ENCODE assay signal across 9 cellular contexts in genomic region chr1:32703479-32704291, GRCh38. TPM values are rescaled to one million over a fixed set of nuclear protein-coding genes. Genes with fewer than 3 reads are reported as not detected.
A peak's percentile ranks its signal among the peaks of the same experiment; 100 is the strongest.
DNase-seq lines count a peak whose midpoint lies in the region; ATAC-seq and TF ChIP-seq lines count a peak whose summit lies in the region.
"Had no signal": no experiment of that assay in that cellular context is flagged by ENCODE, and none has a peak within 500 bp of the region (broad histone marks: within the 10 kb centered on the region; RNA-seq: fewer than 3 reads in every experiment).

No MANE protein-coding gene starts in this region.

- ATAC-seq in body of pancreas (peak; percentile 46), HG02798 (IDR thresholded peaks at IDR 0.05; ENCODE audit: poor library complexity, unreplicated experiment) (no peak)
- no peak for ATAC-seq in activated CD8-positive, alpha-beta T cell treated with anti-CD3 and anti-CD28 coated beads for 36 hours

- no peaks in the 10 kb centered on the region for H3K36me3 ChIP-seq in body of pancreas (replicated peaks in 1 of 2; ENCODE audit: insufficient read depth in 1 of 2, low read depth in 2 of 2)

- peaks cover 5% of the 10 kb centered on the region for H3K4me1 Mint-ChIP-seq in activated CD8-positive, alpha-beta T cell treated with anti-CD3 and anti-CD28 coated beads for 36 hours (ENCODE audit: low read depth)

- POLR2A ChIA-PET in activated CD8-positive, alpha-beta T cell treated with anti-CD3 and anti-CD28 coated beads for 36 hours (lab: Charles Lee) = interaction anchor here (0.9 to 1.6 kb wide), 2 partner anchors 9 to 69 kb away, joined by 3 to 4 read pairs; no protein-coding TSS in a partner anchor

- H3K36me3 Mint-ChIP-seq in activated CD8-positive, alpha-beta T cell treated with anti-CD3 and anti-CD28 coated beads for 36 hours (ENCODE audit: low read depth) = no peaks in the 10 kb centered on the region

- peaks cover 30% of the 10 kb centered on the region for H3K27me3 Mint-ChIP-seq in activated CD8-positive, alpha-beta T cell treated with anti-CD3 and anti-CD28 coated beads for 36 hours

- no peaks in the 10 kb centered on the region for H3K9me3 Mint-ChIP-seq in activated CD8-positive, alpha-beta T cell treated with anti-CD3 and anti-CD28 coated beads for 36 hours

- peaks cover 21% of the 10 kb centered on the region for H3K4me1 ChIP-seq in body of pancreas

- H3K27ac ChIP-seq in body of pancreas = peak overlapping the region in 1 of 4 donors; percentile 37
- H3K27ac ChIP-seq: 22Rv1 had no signal

- CTCF ChIA-PET in activated CD8-positive, alpha-beta T cell treated with anti-CD3 and anti-CD28 coated beads for 36 hours (lab: Charles Lee) = interaction anchor here (1.3 to 3.0 kb wide), 2 partner anchors 8 to 169 kb away, joined by 3 to 12 read pairs; no protein-coding TSS in a partner anchor

- H3K9me3 ChIP-seq in body of pancreas = no peaks in the 10 kb centered on the region

- peak; percentile 44 for DNase-seq in DMS 273 (lab: John Stamatoyannopoulos, UW; ENCODE audit: unreplicated experiment)
- DNase-seq in DMS 273 treated with DMSO at 0.1 percent for 48 hours (lab: John Stamatoyannopoulos, UW) = no peak
- peak in 2 of 4 donors; percentile 24 to 48 for DNase-seq in body of pancreas
- DNase-seq in islet precursor cell = peak; percentile 89
- DNase-seq in stromal cell of bone marrow (ENCODE audit: low read depth) = peak; percentile 93
- DNase-seq in GM19240 (ENCODE audit: insufficient read length, low spot score) = no peak
- DNase-seq in activated CD8-positive, alpha-beta T cell treated with anti-CD3 and anti-CD28 coated beads for 36 hours = no peak

- intact Hi-C loops in body of pancreas (cut with DNase I) = no loop called here
- intact Hi-C loops in activated CD8-positive, alpha-beta T cell treated with anti-CD3 and anti-CD28 coated beads for 36 hours (cut with micrococcal nuclease) = no loop called here

- no peaks in the 10 kb centered on the region for H3K27me3 ChIP-seq in body of pancreas

- WGBS in body of pancreas, 2 donors = 62 to 66% methylated on average over 17 to 18 of the region's 18 CpGs

- TF ChIP-seq CTCF in body of pancreas (IDR thresholded peaks at IDR 0.05) = no peak
- TF ChIP-seq CTCF in activated CD8-positive, alpha-beta T cell treated with anti-CD3 and anti-CD28 coated beads for 36 hours (IDR thresholded peaks at IDR 0.05) = no peak

- H3K4me3 Mint-ChIP-seq in activated CD8-positive, alpha-beta T cell treated with anti-CD3 and anti-CD28 coated beads for 36 hours = no peak overlapping the region

- H3K4me3 ChIP-seq in body of pancreas = no peak overlapping the region

- no peak overlapping the region for H3K27ac Mint-ChIP-seq in activated CD8-positive, alpha-beta T cell treated with anti-CD3 and anti-CD28 coated beads for 36 hours

- TF ChIP-seq POLR2A in body of pancreas (IDR thresholded peaks at IDR 0.05) = no peak

RNA-seq across cellular contexts. Expression of gene SYNC, which starts 1.1 kb away (rescaled TPM):
- total RNA-seq in body of pancreas = 1 to 10 TPM; 2.3 to 4.9 TPM
- not detected for total RNA-seq in activated CD8-positive, alpha-beta T cell treated with anti-CD3 and anti-CD28 coated beads for 36 hours

RNA-seq across cellular contexts. Expression of gene RBBP4, which starts 52.7 kb away (rescaled TPM):
- 10 to 100 TPM; 40.2 to 63.8 TPM for total RNA-seq in body of pancreas
- 100 to 1,000 TPM; 308 to 318 TPM for total RNA-seq in activated CD8-positive, alpha-beta T cell treated with anti-CD3 and anti-CD28 coated beads for 36 hours

RNA-seq across cellular contexts. Expression of gene ZBTB8OS, which starts 53.3 kb away (rescaled TPM):
- total RNA-seq in body of pancreas = 10 to 100 TPM; 12.5 to 22.7 TPM
- total RNA-seq in activated CD8-positive, alpha-beta T cell treated with anti-CD3 and anti-CD28 coated beads for 36 hours = 10 to 100 TPM; 53.4 to 57.6 TPM

Comparison
In these comparisons a context has a peak if more than half of its experiments do, and no peak if none do; other contexts are left out.
1. DNase-seq: peak in DMS 273 (single experiment), islet precursor cell (single experiment) and stromal cell of bone marrow (single experiment); none in DMS 273 treated with DMSO at 0.1 percent for 48 hours (single experiment), GM19240 (single experiment) and activated CD8-positive, alpha-beta T cell treated with anti-CD3 and anti-CD28 coated beads for 36 hours (single experiment).
2. RNA of gene RBBP4, which starts 52.7 kb away (total RNA-seq): 308 to 318 TPM in activated CD8-positive, alpha-beta T cell treated with anti-CD3 and anti-CD28 coated beads for 36 hours; 40.2 to 63.8 TPM in body of pancreas; every median in the first group is over 4 times any median in the second.